ENCODE assay signal across 33 cellular contexts in the genomic region with DNA sequence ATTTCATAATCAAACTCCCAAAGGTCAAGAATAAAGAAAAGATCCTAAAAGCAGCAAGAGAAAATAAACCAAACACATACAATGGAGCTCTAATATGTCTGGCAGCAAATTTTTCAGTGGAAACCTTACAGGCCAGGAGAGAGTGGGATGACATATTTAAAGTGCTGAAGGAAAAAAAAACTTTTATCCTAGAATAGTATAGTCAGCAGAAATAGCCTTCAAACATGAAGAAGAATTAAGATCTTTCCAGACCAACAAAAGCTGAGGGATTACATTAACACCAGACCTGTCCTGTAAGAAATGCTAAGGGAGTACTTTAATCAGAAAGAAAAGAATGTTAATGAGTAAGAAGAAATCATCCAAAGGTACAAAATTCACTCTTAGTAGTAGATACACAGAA.
"Had no signal": no experiment of that assay in that cellular context is flagged by ENCODE, and none has a peak within 500 bp of the region (broad histone marks: within the 10 kb centered on the region; RNA-seq: fewer than 3 reads in every experiment).

No MANE protein-coding gene starts in this region.

- H3K36me3 ChIP-seq: adrenal gland, cardiac muscle cell had no signal

- H3K4me3 ChIP-seq: adrenal gland, cardiac muscle cell had no signal

- H3K27me3 ChIP-seq: adrenal gland, cardiac muscle cell had no signal

- ATAC-seq: activated CD8-positive, alpha-beta T cell treated with anti-CD3 and anti-CD28 coated beads for 36 hours; activated naive CD4-positive, alpha-beta T cell treated with anti-CD3 and anti-CD28 coated beads, Interleukin-2, amount 50 U/mL, for 72 hours; activated T-cell treated with anti-CD3 and anti-CD28 coated beads, Interleukin-2, amount 50 U/mL, for 4 hours; activated T-cell treated with anti-CD3 and anti-CD28 coated beads, Interleukin-2, amount 50 U/mL, for 72 hours; activated T-helper 17 cell treated with anti-CD3 and anti-CD28 coated beads, Interleukin-2, amount 50 U/mL, for 72 hours had no signal

- H3K27ac ChIP-seq: adrenal gland, cardiac muscle cell, VCaP had no signal

- H3K4me1 ChIP-seq: adrenal gland had no signal

- DNase-seq: activated B cell treated with CpG ODN at 0.5 μM for 24 hours; activated CD4-positive, alpha-beta memory T cell treated with anti-CD3 and anti-CD28 coated beads for 36 hours; activated CD4-positive, alpha-beta T cell treated with anti-CD3 and anti-CD28 coated beads for 4 hours; activated CD4-positive, alpha-beta T cell treated with anti-CD3 and anti-CD28 coated beads, Interleukin-2, amount 10 ng/mL, durations not matched to agents 24 days and 14 days; activated CD4-positive, alpha-beta T cell treated with anti-CD3 and anti-CD28 coated beads, Interleukin-2, amount 50 U/mL, for 1 hour; activated CD4-positive, alpha-beta T cell treated with anti-CD3 and anti-CD28 coated beads, Interleukin-2, amount 50 U/mL, for 4 hours; activated CD4-positive, CD25-positive, alpha-beta regulatory T cell treated with anti-CD3 and anti-CD28 coated beads, Interleukin-2, amount 50 U/mL, for 72 hours; activated CD8-positive, alpha-beta memory T cell treated with anti-CD3 and anti-CD28 coated beads, Interleukin-2, amount 50 U/mL, for 4 hours; activated CD8-positive, alpha-beta T cell treated with anti-CD3 and anti-CD28 coated beads for 36 hours; activated effector memory CD4-positive, alpha-beta T cell treated with anti-CD3 and anti-CD28 coated beads, Interleukin-2, amount 50 U/mL, for 16 hours; activated gamma-delta T cell treated with Interleukin-2 at 50 U/mL for 16 hours; activated naive CD4-positive, alpha-beta T cell; activated naive CD4-positive, alpha-beta T cell treated with anti-CD3 and anti-CD28 coated beads for 36 hours; activated naive CD4-positive, alpha-beta T cell treated with anti-CD3 and anti-CD28 coated beads, Interleukin-2, amount 50 U/mL, for 16 hours; activated naive CD8-positive, alpha-beta T cell treated with anti-CD3 and anti-CD28 coated beads for 36 hours; activated T-cell treated with anti-CD3 and anti-CD28 coated beads for 4 hours; activated T-cell treated with anti-CD3 and anti-CD28 coated beads, Interleukin-2, amount 50 U/mL, for 1 hour; activated T-cell treated with anti-CD3 and anti-CD28 coated beads, Interleukin-2, amount 50 U/mL, for 4 hours; activated T-cell treated with anti-CD3 and anti-CD28 coated beads, Interleukin-2, amount 50 U/mL, for 72 hours; adrenal gland; amniotic stem cell; aorta; caudate nucleus; cerebellar nuclear complex; T-helper 1 cell; T-helper 2 cell; T-helper 9 cell had no signal

- FAIRE-seq: bronchial epithelial cell, TTC549 had no signal

- H3K9me3 ChIP-seq: adrenal gland had no signal
